2 cellular contexts compared by ENCODE assay signal in the genomic region with DNA sequence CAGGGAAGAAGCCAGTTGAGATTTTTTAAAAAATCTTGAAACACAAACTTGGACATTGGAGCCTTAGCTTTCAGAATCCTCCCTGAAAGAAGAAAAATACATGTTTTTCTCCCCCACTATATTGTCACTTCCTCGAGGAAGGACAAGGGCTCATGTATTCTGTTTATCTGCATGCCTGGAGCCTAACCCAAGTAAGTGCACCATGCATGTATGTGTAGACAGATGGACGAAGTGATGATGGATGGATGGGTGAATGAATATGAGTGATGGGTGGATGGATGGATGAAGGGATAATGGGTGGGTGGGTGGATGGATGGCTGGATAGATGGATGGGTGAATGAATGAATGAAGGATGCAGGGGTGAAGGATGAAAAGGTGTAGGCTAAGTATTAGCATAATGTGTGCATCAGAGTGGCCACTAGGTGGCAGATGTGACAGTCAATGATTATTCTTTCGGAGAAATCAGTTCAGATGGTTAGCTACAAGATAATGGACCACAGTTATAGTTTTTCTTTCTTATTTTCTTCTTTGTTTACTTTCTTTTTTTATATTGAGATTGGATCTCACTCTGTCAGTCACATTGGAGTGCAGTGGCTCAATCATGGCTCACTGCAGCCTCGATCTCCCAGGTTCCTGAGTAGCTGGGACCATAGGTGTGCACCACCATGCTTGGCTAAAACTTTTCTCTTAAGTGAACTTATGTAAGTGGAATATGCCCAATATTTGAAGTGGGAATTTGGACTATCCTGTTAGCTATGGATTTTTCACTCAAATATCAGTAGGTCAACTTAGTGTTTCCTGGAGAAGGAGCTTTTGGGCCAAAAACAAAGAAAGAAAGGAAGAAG.
A peak's percentile ranks its signal among the peaks of the same experiment; 100 is the strongest.
TF ChIP-seq lines count a peak whose summit lies in the region.

No MANE protein-coding gene starts in this region.

TF ChIP-seq in A549, 52 proteins besides CTCF, POLR2A, EP300 and RAD21:
- TF ChIP-seq PHF8 (IDR thresholded peaks at IDR 0.05; ENCODE audit: borderline replicate concordance, low read depth) (no peak), SMC3 (IDR thresholded peaks at IDR 0.05) (peak; percentile 59)

TF ChIP-seq in HCT116, 20 proteins besides CTCF, POLR2A, EP300 and RAD21:
- TF ChIP-seq, protein P1, sequence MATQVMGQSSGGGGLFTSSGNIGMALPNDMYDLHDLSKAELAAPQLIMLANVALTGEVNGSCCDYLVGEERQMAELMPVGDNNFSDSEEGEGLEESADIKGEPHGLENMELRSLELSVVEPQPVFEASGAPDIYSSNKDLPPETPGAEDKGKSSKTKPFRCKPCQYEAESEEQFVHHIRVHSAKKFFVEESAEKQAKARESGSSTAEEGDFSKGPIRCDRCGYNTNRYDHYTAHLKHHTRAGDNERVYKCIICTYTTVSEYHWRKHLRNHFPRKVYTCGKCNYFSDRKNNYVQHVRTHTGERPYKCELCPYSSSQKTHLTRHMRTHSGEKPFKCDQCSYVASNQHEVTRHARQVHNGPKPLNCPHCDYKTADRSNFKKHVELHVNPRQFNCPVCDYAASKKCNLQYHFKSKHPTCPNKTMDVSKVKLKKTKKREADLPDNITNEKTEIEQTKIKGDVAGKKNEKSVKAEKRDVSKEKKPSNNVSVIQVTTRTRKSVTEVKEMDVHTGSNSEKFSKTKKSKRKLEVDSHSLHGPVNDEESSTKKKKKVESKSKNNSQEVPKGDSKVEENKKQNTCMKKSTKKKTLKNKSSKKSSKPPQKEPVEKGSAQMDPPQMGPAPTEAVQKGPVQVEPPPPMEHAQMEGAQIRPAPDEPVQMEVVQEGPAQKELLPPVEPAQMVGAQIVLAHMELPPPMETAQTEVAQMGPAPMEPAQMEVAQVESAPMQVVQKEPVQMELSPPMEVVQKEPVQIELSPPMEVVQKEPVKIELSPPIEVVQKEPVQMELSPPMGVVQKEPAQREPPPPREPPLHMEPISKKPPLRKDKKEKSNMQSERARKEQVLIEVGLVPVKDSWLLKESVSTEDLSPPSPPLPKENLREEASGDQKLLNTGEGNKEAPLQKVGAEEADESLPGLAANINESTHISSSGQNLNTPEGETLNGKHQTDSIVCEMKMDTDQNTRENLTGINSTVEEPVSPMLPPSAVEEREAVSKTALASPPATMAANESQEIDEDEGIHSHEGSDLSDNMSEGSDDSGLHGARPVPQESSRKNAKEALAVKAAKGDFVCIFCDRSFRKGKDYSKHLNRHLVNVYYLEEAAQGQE (IDR thresholded peaks at IDR 0.05; ENCODE audit: low read depth) = no peak
- TF ChIP-seq TCF7L2 (IDR thresholded peaks at IDR 0.05; ENCODE audit: borderline replicate concordance, extremely low read depth, insufficient read depth, insufficient read length) (no peak), EGR1 (IDR thresholded peaks at IDR 0.05; ENCODE audit: low read depth) (no peak), POLR2AphosphoS5 (IDR thresholded peaks at IDR 0.05; ENCODE audit: low read depth, low read length) (no peak), ZNF274 (IDR thresholded peaks at IDR 0.05; ENCODE audit: low read depth, low read length) (no peak), EZH2 (IDR thresholded peaks at IDR 0.05) (no peak), SIN3A (IDR thresholded peaks at IDR 0.05; ENCODE audit: low read depth) (no peak), FOSL1 (IDR thresholded peaks at IDR 0.05; ENCODE audit: low read depth) (no peak), YY1 (IDR thresholded peaks at IDR 0.05; ENCODE audit: extremely low read depth, insufficient replicate concordance, low read depth, low read length) (no peak), CEBPB (IDR thresholded peaks at IDR 0.05; ENCODE audit: low read depth) (no peak), SRF (IDR thresholded peaks at IDR 0.05; ENCODE audit: low read depth) (no peak), SP1 (IDR thresholded peaks at IDR 0.05; ENCODE audit: low read depth) (no peak), CBX3 (IDR thresholded peaks at IDR 0.05; ENCODE audit: low read depth) (no peak), EZH2phosphoT487 (IDR thresholded peaks at IDR 0.05; ENCODE audit: borderline replicate concordance) (no peak)
- TF ChIP-seq, protein P2, sequence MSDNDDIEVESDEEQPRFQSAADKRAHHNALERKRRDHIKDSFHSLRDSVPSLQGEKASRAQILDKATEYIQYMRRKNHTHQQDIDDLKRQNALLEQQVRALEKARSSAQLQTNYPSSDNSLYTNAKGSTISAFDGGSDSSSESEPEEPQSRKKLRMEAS (IDR thresholded peaks at IDR 0.05) = no peak
- TF ChIP-seq, protein P3, sequence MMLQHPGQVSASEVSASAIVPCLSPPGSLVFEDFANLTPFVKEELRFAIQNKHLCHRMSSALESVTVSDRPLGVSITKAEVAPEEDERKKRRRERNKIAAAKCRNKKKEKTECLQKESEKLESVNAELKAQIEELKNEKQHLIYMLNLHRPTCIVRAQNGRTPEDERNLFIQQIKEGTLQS (IDR thresholded peaks at IDR 0.05) = no peak
- TF ChIP-seq, protein P4, sequence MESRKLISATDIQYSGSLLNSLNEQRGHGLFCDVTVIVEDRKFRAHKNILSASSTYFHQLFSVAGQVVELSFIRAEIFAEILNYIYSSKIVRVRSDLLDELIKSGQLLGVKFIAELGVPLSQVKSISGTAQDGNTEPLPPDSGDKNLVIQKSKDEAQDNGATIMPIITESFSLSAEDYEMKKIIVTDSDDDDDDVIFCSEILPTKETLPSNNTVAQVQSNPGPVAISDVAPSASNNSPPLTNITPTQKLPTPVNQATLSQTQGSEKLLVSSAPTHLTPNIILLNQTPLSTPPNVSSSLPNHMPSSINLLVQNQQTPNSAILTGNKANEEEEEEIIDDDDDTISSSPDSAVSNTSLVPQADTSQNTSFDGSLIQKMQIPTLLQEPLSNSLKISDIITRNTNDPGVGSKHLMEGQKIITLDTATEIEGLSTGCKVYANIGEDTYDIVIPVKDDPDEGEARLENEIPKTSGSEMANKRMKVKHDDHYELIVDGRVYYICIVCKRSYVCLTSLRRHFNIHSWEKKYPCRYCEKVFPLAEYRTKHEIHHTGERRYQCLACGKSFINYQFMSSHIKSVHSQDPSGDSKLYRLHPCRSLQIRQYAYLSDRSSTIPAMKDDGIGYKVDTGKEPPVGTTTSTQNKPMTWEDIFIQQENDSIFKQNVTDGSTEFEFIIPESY (IDR thresholded peaks at IDR 0.05; ENCODE audit: extremely low read depth, insufficient replicate concordance, low read length) = no peak
